Comparison of ENCODE assay signal across 25 cellular contexts in genomic region chr22:45980776-45981175, GRCh38. TPM values are rescaled to one million over a fixed set of nuclear protein-coding genes. Genes with fewer than 3 reads are reported as not detected.
"Had no signal": no experiment of that assay in that cellular context is flagged by ENCODE, and none has a peak within 500 bp of the region (broad histone marks: within the 10 kb centered on the region; RNA-seq: fewer than 3 reads in every experiment).

No MANE protein-coding gene starts in this region.

- H3K4me1 Mint-ChIP-seq: natural killer cell; neural crest cell; stimulated activated effector memory CD8-positive, alpha-beta T cell treated with anti-CD3 and anti-CD28 coated beads, Interleukin-12 subunit alpha, Interleukin-12 subunit beta, amount 100 ng/mL, for 72 hours had no signal

- H3K4me3 ChIP-seq: heart left ventricle, pancreas, suprapubic skin, tibial artery, upper lobe of right lung had no signal

- H3K9me3 Mint-ChIP-seq: effector memory CD8-positive, alpha-beta T cell; natural killer cell; neural crest cell; stimulated activated effector memory CD8-positive, alpha-beta T cell treated with anti-CD3 and anti-CD28 coated beads, Interleukin-12 subunit alpha, Interleukin-12 subunit beta, amount 100 ng/mL, for 72 hours had no signal

- H3K36me3 Mint-ChIP-seq: mesothelial cell of epicardium; natural killer cell; stimulated activated effector memory CD8-positive, alpha-beta T cell treated with anti-CD3 and anti-CD28 coated beads, Interleukin-12 subunit alpha, Interleukin-12 subunit beta, amount 100 ng/mL, for 72 hours had no signal

- H3K27ac Mint-ChIP-seq: dendritic cell treated with granulocyte-macrophage colony-stimulating factor and Interleukin-4, amounts not matched to agents 40 ng/mL and 50 ng/mL, for 4 days; effector memory CD8-positive, alpha-beta T cell; mesothelial cell of epicardium; natural killer cell; progenitor cell of endocrine pancreas; stimulated activated effector memory CD8-positive, alpha-beta T cell treated with anti-CD3 and anti-CD28 coated beads, Interleukin-12 subunit alpha, Interleukin-12 subunit beta, amount 100 ng/mL, for 72 hours had no signal

- H3K4me3 Mint-ChIP-seq: dendritic cell treated with granulocyte-macrophage colony-stimulating factor and Interleukin-4, amounts not matched to agents 40 ng/mL and 50 ng/mL, for 4 days; effector memory CD8-positive, alpha-beta T cell; mesothelial cell of epicardium; natural killer cell; neural crest cell; stimulated activated effector memory CD8-positive, alpha-beta T cell treated with anti-CD3 and anti-CD28 coated beads, Interleukin-12 subunit alpha, Interleukin-12 subunit beta, amount 100 ng/mL, for 72 hours had no signal

- H3K9me3 ChIP-seq: pancreas, suprapubic skin, upper lobe of right lung had no signal

- H3K27ac ChIP-seq: heart left ventricle, pancreas, suprapubic skin, tibial artery, upper lobe of right lung had no signal

- FAIRE-seq: colon, frontal cortex, islet of Langerhans, pancreas had no signal

- DNase-seq: cerebellar nuclear complex; effector memory CD8-positive, alpha-beta T cell; heart left ventricle; hippocampal formation; mammary epithelial cell; natural killer cell; nucleus accumbens; pancreas; stimulated activated CD4-positive, alpha-beta T cell treated with anti-CD3 and anti-CD28 coated beads, Interleukin-4, amount 100 ng/mL, for 1 hour; stimulated activated CD8-positive, alpha-beta memory T cell treated with anti-CD3 and anti-CD28 coated beads, Interleukin-4, amount 100 ng/mL, for 48 hours; stimulated activated naive CD8-positive, alpha-beta T cell treated with anti-CD3 and anti-CD28 coated beads, Interleukin-15, Interleukin-2, amounts not matched to agents 100 U/mL and 50 U/mL, for 24 hours; tibial artery; upper lobe of right lung had no signal

- ATAC-seq: effector memory CD8-positive, alpha-beta T cell; heart left ventricle; left lobe of liver; natural killer cell; pancreas; right cardiac atrium; stimulated activated effector memory CD8-positive, alpha-beta T cell treated with anti-CD3 and anti-CD28 coated beads, Interleukin-12 subunit alpha, Interleukin-12 subunit beta, amount 100 ng/mL, for 72 hours; stimulated activated naive CD8-positive, alpha-beta T cell treated with anti-CD3 and anti-CD28 coated beads, Interleukin-15, Interleukin-2, amounts not matched to agents 100 U/mL and 50 U/mL, for 24 hours; upper lobe of right lung had no signal

- H3K36me3 ChIP-seq: heart left ventricle, pancreas, suprapubic skin, tibial artery, upper lobe of right lung had no signal

RNA-seq across cellular contexts. Expression of gene WNT7B, which starts 3.8 kb away (rescaled TPM):
- total RNA-seq: myocyte, natural killer cell, right cardiac atrium had no signal
- polyA plus RNA-seq: heart left ventricle, right cardiac atrium had no signal
